ENCODE assay signal across 9 cellular contexts in the genomic region with DNA sequence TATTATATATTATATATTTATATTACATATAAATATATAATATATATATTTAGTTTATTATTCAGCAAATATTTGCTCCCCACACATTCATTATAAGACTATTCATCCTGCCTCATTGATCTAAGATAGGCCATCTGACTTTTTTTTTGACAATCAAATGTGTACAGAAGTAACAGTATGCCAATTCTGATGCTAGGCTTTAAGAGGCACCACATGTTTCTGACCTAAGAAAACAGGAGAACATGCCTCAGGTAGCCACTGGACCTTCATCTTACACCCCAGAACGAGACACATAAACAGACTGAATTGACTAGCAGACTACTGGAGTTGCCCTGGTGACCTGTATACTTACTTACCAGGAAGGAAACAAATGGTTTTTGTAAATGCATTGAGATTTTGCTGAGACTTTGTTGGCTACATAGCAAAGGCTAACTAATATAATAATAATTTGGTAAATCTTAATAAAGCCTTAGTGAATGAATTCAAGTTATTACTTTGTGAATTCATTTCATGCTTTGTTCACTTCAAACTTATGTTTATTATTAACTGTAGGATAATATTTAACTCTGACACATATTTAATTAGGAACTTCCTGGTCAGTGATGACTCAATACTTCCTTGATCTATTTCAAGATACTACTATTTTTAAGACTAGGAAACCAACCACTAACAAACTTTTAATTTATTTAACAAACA. TPM values are rescaled to one million over a fixed set of nuclear protein-coding genes. Genes with fewer than 3 reads are reported as not detected.
DNase-seq lines count a peak whose midpoint lies in the region; ATAC-seq and TF ChIP-seq lines count a peak whose summit lies in the region.
"Had no signal": no experiment of that assay in that cellular context is flagged by ENCODE, and none has a peak within 500 bp of the region (broad histone marks: within the 10 kb centered on the region; RNA-seq: fewer than 3 reads in every experiment).

No MANE protein-coding gene starts in this region.

- no peak overlapping the region for H3K27ac ChIP-seq in IMR-90 (ENCODE audit: insufficient read depth, low read length)

- no peaks in the 10 kb centered on the region for H3K4me1 Mint-ChIP-seq in T-helper 17 cell
- peaks cover 5% of the 10 kb centered on the region for H3K4me1 Mint-ChIP-seq in CD14-positive monocyte

- H3K27ac Mint-ChIP-seq in T-helper 17 cell (no peak overlapping the region), CD14-positive monocyte (peak overlapping the region in 1 of 7 donors; percentile 20)
- H3K27ac Mint-ChIP-seq: activated B cell treated with CpG ODN at 0.5 μM for 24 hours had no signal

- no peaks in the 10 kb centered on the region for H3K9me3 ChIP-seq in IMR-90 (ENCODE audit: control insufficient read depth, insufficient read depth, low read length)
- no peaks in the 10 kb centered on the region for H3K9me3 ChIP-seq in T-helper 17 cell (ENCODE audit: control insufficient read depth, low read length, poor library complexity, severe bottlenecking)

- H3K36me3 Mint-ChIP-seq in T-helper 17 cell (ENCODE audit: low read depth) = no peaks in the 10 kb centered on the region
- no peaks in the 10 kb centered on the region for H3K36me3 Mint-ChIP-seq in CD14-positive monocyte

- H3K23ac ChIP-seq in IMR-90 (ENCODE audit: low read depth, low read length) = no peak overlapping the region

- peaks cover 3% of the 10 kb centered on the region for H3K9me1 ChIP-seq in IMR-90 (ENCODE audit: insufficient read depth, low read length)

- H3K9me3 Mint-ChIP-seq in CD14-positive monocyte = peaks cover 0 to 8% (median 2%) of the 10 kb centered on the region in 7 donors
- H3K9me3 Mint-ChIP-seq: activated B cell treated with CpG ODN at 0.5 μM for 24 hours had no signal

- H3K36me3 ChIP-seq in IMR-90 (ENCODE audit: control insufficient read depth, insufficient read depth, low read length) = no peaks in the 10 kb centered on the region

- TF ChIP-seq POLR2A in IMR-90 (IDR thresholded peaks at IDR 0.05; ENCODE audit: low read depth, low read length) = no peak

- H3K9ac ChIP-seq in IMR-90 (ENCODE audit: low read depth, low read length) = no peak overlapping the region

- no peak overlapping the region for H3K4me2 ChIP-seq in IMR-90 (ENCODE audit: low read depth, low read length)

- H3K4ac ChIP-seq in IMR-90 (ENCODE audit: low read depth, low read length) = 0 out of 2 replicates have a peak overlapping the region, but pooled peaks have one; percentile 15

- H2BK120ac ChIP-seq in IMR-90 (ENCODE audit: low read depth, low read length) = no peak overlapping the region

- no CpG with 5 or more reads among the region's 1 CpG for WGBS in IMR-90 (ENCODE audit: extremely low coverage in 2 of 2, insufficient read length in 1 of 2), 2 experiments

- H3K27me3 Mint-ChIP-seq in T-helper 17 cell = peaks cover 6% of the 10 kb centered on the region
- H3K27me3 Mint-ChIP-seq in CD14-positive monocyte (ENCODE audit: low read depth in 3 of 3) = peaks cover 33 to 53% (median 42%) of the 10 kb centered on the region in 3 donors

- H2BK15ac ChIP-seq in IMR-90 (ENCODE audit: low read depth, low read length) = no peak overlapping the region; the same call in 2 of the 3 replicates

- H3K79me1 ChIP-seq in IMR-90 (ENCODE audit: low read depth in 1 of 2, low read length in 2 of 2) = no peaks in the 10 kb centered on the region

- intact Hi-C loops in IMR-90 (cut with micrococcal nuclease) = no loop called here
- intact Hi-C loops in Right ventricle myocardium superior (cut with DNase I) = no loop called here
- intact Hi-C loops in CD14-positive monocyte (cut with micrococcal nuclease) = no loop called here

- H3K18ac ChIP-seq in IMR-90 (ENCODE audit: low read depth, low read length) = no peak overlapping the region

- H2AK9ac ChIP-seq in IMR-90 (replicated peaks; ENCODE audit: low read depth, low read length, poor library complexity) = no peak overlapping the region

- H2AK5ac ChIP-seq in IMR-90 (ENCODE audit: low read depth, low read length) = no peak overlapping the region

- TF ChIP-seq CTCF in IMR-90 (conservative IDR thresholded peaks at IDR 0.05; ENCODE audit: low read depth, low read length) (no peak), CD14-positive monocyte (IDR thresholded peaks at IDR 0.05) (no peak)

- H3K4me3 Mint-ChIP-seq in T-helper 17 cell = no peak overlapping the region
- H3K4me3 Mint-ChIP-seq in CD14-positive monocyte = no peak overlapping the region
- H3K4me3 Mint-ChIP-seq: activated B cell treated with CpG ODN at 0.5 μM for 24 hours had no signal

- TF ChIP-seq RAD21 in IMR-90 (IDR thresholded peaks at IDR 0.05; ENCODE audit: low read length) = no peak

- H2AFZ ChIP-seq in IMR-90 (replicated peaks; ENCODE audit: low read length, poor library complexity) = no peak overlapping the region

- peaks cover 2% of the 10 kb centered on the region; the same call in 1 of the 2 replicates for H3K4me1 ChIP-seq in IMR-90 (ENCODE audit: control insufficient read depth, insufficient read depth, low read length)

- POLR2A ChIA-PET in IMR-90 (lab: Charles Lee; ENCODE audit: unreplicated experiment) = no interaction called here

- H4K20me1 ChIP-seq in IMR-90 (ENCODE audit: insufficient read depth, low read length) = no peaks in the 10 kb centered on the region

- in situ Hi-C loops in IMR-90 (cut with MboI; ENCODE audit: low sequenced_read_pairs) = no loop called here

- peak overlapping the region; percentile 87; the same call in 1 of the 2 replicates for H3K14ac ChIP-seq in IMR-90 (replicated peaks; ENCODE audit: low read depth, low read length)

- H4K91ac ChIP-seq in IMR-90 (ENCODE audit: insufficient read depth, low read depth, low read length) = no peak overlapping the region

- no peak overlapping the region for H3K56ac ChIP-seq in IMR-90 (ENCODE audit: extremely low read depth, insufficient read depth, low read length)

- H3K27me3 ChIP-seq in IMR-90 (ENCODE audit: control insufficient read depth, insufficient read depth, low read length) = no peaks in the 10 kb centered on the region

- no peak overlapping the region for H2BK5ac ChIP-seq in IMR-90 (ENCODE audit: low read depth, low read length, poor library complexity, severe bottlenecking)

- peak overlapping the region in 1 of 2 experiments; percentile 14; a peak in 1 of 4 replicates for H4K8ac ChIP-seq in IMR-90 (ENCODE audit: low read depth in 2 of 2, low read length in 2 of 2)

- peak; percentile 93 for ATAC-seq in GM21619 (IDR thresholded peaks at IDR 0.05; ENCODE audit: unreplicated experiment)
- no peak for ATAC-seq in IMR-90 (ENCODE audit: low read depth)
- ATAC-seq in Right ventricle myocardium superior (ENCODE audit: poor library complexity) = no peak
- ATAC-seq in T-helper 17 cell = no peak

- dilution Hi-C loops in IMR-90 (cut with HindIII; ENCODE audit: low sequenced_read_pairs, unreplicated experiment) = no loop called here

- BruUV-seq in IMR-90 (replicated peaks; lab: Mats Ljungman, UMichigan) = no TSS peak

- DNase-seq in EH (ENCODE audit: low read depth) = peak; percentile 57
- DNase-seq in IMR-90 = peak; percentile 28
- DNase-seq in glomerular endothelial cell (ENCODE audit: extremely low read depth, low read depth, low spot score) = peak; percentile 66
- no peak for DNase-seq in Right ventricle myocardium superior
- no peak for DNase-seq in NCI-H1105 (lab: John Stamatoyannopoulos, UW)
- no peak for DNase-seq in T-helper 17 cell
- no peak for DNase-seq in CD14-positive monocyte (ENCODE audit: low spot score)
- DNase-seq: activated B cell treated with CpG ODN at 0.5 μM for 24 hours had no signal

- H4K5ac ChIP-seq in IMR-90 (ENCODE audit: low read depth, low read length) = no peak overlapping the region; the same call in 1 of the 2 replicates

- H2BK20ac ChIP-seq in IMR-90 (ENCODE audit: low read depth, low read length) = 0 out of 2 replicates have a peak overlapping the region, but pooled peaks have one; percentile 27

- CTCF ChIA-PET in IMR-90 (lab: Yijun Ruan, JAX) = no interaction called here

- no peak overlapping the region for H3K4me3 ChIP-seq in IMR-90 (ENCODE audit: insufficient read depth, low read depth, low read length)

TF ChIP-seq in IMR-90, 13 proteins besides CTCF, POLR2A, EP300 and RAD21:
- TF ChIP-seq, protein P1, sequence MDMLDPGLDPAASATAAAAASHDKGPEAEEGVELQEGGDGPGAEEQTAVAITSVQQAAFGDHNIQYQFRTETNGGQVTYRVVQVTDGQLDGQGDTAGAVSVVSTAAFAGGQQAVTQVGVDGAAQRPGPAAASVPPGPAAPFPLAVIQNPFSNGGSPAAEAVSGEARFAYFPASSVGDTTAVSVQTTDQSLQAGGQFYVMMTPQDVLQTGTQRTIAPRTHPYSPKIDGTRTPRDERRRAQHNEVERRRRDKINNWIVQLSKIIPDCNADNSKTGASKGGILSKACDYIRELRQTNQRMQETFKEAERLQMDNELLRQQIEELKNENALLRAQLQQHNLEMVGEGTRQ (IDR thresholded peaks at IDR 0.05; ENCODE audit: low read depth, low read length) = no peak
- no peak for TF ChIP-seq CHD1 (IDR thresholded peaks at IDR 0.05; ENCODE audit: low read depth, low read length)
- TF ChIP-seq MAFK (IDR thresholded peaks at IDR 0.05; ENCODE audit: low read depth, low read length) = no peak
- TF ChIP-seq CEBPB (IDR thresholded peaks at IDR 0.05; ENCODE audit: low read depth, low read length) = no peak
- no peak for TF ChIP-seq RCOR1 (IDR thresholded peaks at IDR 0.05; ENCODE audit: insufficient replicate concordance, low read length)
- no peak for TF ChIP-seq MXI1 (IDR thresholded peaks at IDR 0.05; ENCODE audit: borderline replicate concordance, low read depth, low read length)
- TF ChIP-seq RFX5 (IDR thresholded peaks at IDR 0.05; ENCODE audit: low read depth, low read length) = no peak
- TF ChIP-seq NFE2L2 (IDR thresholded peaks at IDR 0.05; ENCODE audit: low read depth, low read length) = no peak
- no peak for TF ChIP-seq BHLHE40 (IDR thresholded peaks at IDR 0.05; ENCODE audit: low read depth, low read length)

RNA-seq across cellular contexts. Expression of gene MYO6, which starts 13.4 kb away (rescaled TPM):
- total RNA-seq in IMR-90 (2012; rRNA removed) (6.8 and 9.4 TPM in 2 replicates), glomerular endothelial cell (46.6 and 55.8 TPM in 2 replicates), Right ventricle myocardium superior (5.4 TPM), T-helper 17 cell (1 to 10 TPM; 2.5 to 5.5 TPM)
- polyA plus RNA-seq in IMR-90 (2012; rRNA removed) (5.4 and 6.1 TPM in 2 replicates), CD14-positive monocyte (not detected)
- polyA plus RNA-seq in IMR-90 (2012; cell fraction: cytosol; rRNA removed) = 1.5 and 2.5 TPM in 2 replicates
- polyA plus RNA-seq in IMR-90 (2012; cell fraction: nucleus; rRNA removed; ENCODE audit: low replicate concordance) = 2.7 and 11.1 TPM in 2 replicates

Comparison
In these comparisons a context has a peak if more than half of its experiments do, and no peak if none do; other contexts are left out.
1. DNase-seq: peak in EH (single experiment), IMR-90 (single experiment) and glomerular endothelial cell (single experiment); none in Right ventricle myocardium superior (single experiment), NCI-H1105 (single experiment), T-helper 17 cell (0 of 3) and CD14-positive monocyte (single experiment).